1 cellular context compared by ENCODE assay signal in genomic region chr10:31031666-31032514, GRCh38.
A peak's percentile ranks its signal among the peaks of the same experiment; 100 is the strongest.
TF ChIP-seq lines count a peak whose summit lies in the region.

A gene with protein sequence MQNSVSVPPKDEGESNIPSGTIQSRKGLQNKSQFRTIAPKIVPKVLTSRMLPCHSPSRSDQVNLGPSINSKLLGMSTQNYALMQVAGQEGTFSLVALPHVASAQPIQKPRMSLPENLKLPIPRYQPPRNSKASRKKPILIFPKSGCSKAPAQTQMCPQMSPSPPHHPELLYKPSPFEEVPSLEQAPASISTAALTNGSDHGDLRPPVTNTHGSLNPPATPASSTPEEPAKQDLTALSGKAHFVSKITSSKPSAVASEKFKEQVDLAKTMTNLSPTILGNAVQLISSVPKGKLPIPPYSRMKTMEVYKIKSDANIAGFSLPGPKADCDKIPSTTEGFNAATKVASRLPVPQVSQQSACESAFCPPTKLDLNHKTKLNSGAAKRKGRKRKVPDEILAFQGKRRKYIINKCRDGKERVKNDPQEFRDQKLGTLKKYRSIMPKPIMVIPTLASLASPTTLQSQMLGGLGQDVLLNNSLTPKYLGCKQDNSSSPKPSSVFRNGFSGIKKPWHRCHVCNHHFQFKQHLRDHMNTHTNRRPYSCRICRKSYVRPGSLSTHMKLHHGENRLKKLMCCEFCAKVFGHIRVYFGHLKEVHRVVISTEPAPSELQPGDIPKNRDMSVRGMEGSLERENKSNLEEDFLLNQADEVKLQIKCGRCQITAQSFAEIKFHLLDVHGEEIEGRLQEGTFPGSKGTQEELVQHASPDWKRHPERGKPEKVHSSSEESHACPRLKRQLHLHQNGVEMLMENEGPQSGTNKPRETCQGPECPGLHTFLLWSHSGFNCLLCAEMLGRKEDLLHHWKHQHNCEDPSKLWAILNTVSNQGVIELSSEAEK (minus strand): TSS chr10:31031865. CDS start chr10:30877034, 154,831 bp downstream.

TF ChIP-seq in K562, 482 proteins besides CTCF, POLR2A, EP300 and RAD21 (continued from another document and continues in another):
- TF ChIP-seq E2F4 (CRISPR knock-in tag; IDR thresholded peaks at IDR 0.05; ENCODE audit: low read depth) (no peak), ZNF239 (CRISPR knock-in tag; IDR thresholded peaks at IDR 0.05) (no peak), ZNF77 (CRISPR knock-in tag; IDR thresholded peaks at IDR 0.05) (no peak), NCOA1 (IDR thresholded peaks at IDR 0.05; ENCODE audit: low read depth) (no peak), NR3C1 (CRISPR knock-in tag; IDR thresholded peaks at IDR 0.05) (no peak), PATZ1 (CRISPR knock-in tag; IDR thresholded peaks at IDR 0.05; ENCODE audit: borderline replicate concordance) (no peak), SLC30A9 (CRISPR knock-in tag; IDR thresholded peaks at IDR 0.05) (no peak), L3MBTL2 (IDR thresholded peaks at IDR 0.05) (peak; percentile 99), ZNF584 (CRISPR knock-in tag; IDR thresholded peaks at IDR 0.05; ENCODE audit: low read depth) (no peak), ZNF134 (CRISPR knock-in tag; conservative IDR thresholded peaks at IDR 0.05) (0 out of 2 replicates have a peak, but pooled peaks have one; percentile 42), KAT8 (IDR thresholded peaks at IDR 0.05; ENCODE audit: low read depth) (no peak), MCM7 (IDR thresholded peaks at IDR 0.05) (no peak), SETDB1 (IDR thresholded peaks at IDR 0.05; ENCODE audit: low read length) (no peak), ZNF121 (CRISPR knock-in tag; conservative IDR thresholded peaks at IDR 0.05) (no peak), ZBTB33 (CRISPR knock-in tag; IDR thresholded peaks at IDR 0.05) (peak; percentile 35; the same call in 1 of the 2 replicates), NFE2L1 (tag; IDR thresholded peaks at IDR 0.05; ENCODE audit: borderline replicate concordance, low read depth) (no peak), SRSF9 (IDR thresholded peaks at IDR 0.05; ENCODE audit: borderline replicate concordance, low read depth, low read length) (no peak), ZBTB1 (CRISPR knock-in tag; IDR thresholded peaks at IDR 0.05; ENCODE audit: borderline replicate concordance, low read depth) (no peak), THRA (IDR thresholded peaks at IDR 0.05) (no peak), THAP7 (CRISPR knock-in tag; IDR thresholded peaks at IDR 0.05) (no peak), CBX8 (IDR thresholded peaks at IDR 0.05; ENCODE audit: borderline replicate concordance, extremely low read depth, low read depth, low read length, poor library complexity, severe bottlenecking) (no peak), FOXK1 (CRISPR knock-in tag; IDR thresholded peaks at IDR 0.05; ENCODE audit: borderline replicate concordance) (0 out of 2 replicates have a peak, but pooled peaks have one; percentile 27), POLR3A (IDR thresholded peaks at IDR 0.05; ENCODE audit: borderline replicate concordance, extremely low read depth, insufficient read depth, insufficient read length) (no peak), EWSR1 (IDR thresholded peaks at IDR 0.05; ENCODE audit: borderline replicate concordance, low read depth, partially characterized antibody) (no peak), ZNF583 (CRISPR knock-in tag; IDR thresholded peaks at IDR 0.05) (no peak; the same call in 1 of the 2 replicates), ZNF347 (CRISPR knock-in tag; IDR thresholded peaks at IDR 0.05; ENCODE audit: low read depth) (no peak), ESRRB (CRISPR knock-in tag; IDR thresholded peaks at IDR 0.05; ENCODE audit: borderline replicate concordance) (no peak), ZFP30 (CRISPR knock-in tag; IDR thresholded peaks at IDR 0.05; ENCODE audit: borderline replicate concordance) (no peak)
- TF ChIP-seq, protein P1, sequence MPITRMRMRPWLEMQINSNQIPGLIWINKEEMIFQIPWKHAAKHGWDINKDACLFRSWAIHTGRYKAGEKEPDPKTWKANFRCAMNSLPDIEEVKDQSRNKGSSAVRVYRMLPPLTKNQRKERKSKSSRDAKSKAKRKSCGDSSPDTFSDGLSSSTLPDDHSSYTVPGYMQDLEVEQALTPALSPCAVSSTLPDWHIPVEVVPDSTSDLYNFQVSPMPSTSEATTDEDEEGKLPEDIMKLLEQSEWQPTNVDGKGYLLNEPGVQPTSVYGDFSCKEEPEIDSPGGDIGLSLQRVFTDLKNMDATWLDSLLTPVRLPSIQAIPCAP (CRISPR knock-in tag; IDR thresholded peaks at IDR 0.05; ENCODE audit: borderline replicate concordance): no peak
- TF ChIP-seq, protein P2, sequence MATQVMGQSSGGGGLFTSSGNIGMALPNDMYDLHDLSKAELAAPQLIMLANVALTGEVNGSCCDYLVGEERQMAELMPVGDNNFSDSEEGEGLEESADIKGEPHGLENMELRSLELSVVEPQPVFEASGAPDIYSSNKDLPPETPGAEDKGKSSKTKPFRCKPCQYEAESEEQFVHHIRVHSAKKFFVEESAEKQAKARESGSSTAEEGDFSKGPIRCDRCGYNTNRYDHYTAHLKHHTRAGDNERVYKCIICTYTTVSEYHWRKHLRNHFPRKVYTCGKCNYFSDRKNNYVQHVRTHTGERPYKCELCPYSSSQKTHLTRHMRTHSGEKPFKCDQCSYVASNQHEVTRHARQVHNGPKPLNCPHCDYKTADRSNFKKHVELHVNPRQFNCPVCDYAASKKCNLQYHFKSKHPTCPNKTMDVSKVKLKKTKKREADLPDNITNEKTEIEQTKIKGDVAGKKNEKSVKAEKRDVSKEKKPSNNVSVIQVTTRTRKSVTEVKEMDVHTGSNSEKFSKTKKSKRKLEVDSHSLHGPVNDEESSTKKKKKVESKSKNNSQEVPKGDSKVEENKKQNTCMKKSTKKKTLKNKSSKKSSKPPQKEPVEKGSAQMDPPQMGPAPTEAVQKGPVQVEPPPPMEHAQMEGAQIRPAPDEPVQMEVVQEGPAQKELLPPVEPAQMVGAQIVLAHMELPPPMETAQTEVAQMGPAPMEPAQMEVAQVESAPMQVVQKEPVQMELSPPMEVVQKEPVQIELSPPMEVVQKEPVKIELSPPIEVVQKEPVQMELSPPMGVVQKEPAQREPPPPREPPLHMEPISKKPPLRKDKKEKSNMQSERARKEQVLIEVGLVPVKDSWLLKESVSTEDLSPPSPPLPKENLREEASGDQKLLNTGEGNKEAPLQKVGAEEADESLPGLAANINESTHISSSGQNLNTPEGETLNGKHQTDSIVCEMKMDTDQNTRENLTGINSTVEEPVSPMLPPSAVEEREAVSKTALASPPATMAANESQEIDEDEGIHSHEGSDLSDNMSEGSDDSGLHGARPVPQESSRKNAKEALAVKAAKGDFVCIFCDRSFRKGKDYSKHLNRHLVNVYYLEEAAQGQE (CRISPR knock-in tag; IDR thresholded peaks at IDR 0.05; ENCODE audit: low read depth): peak; percentile 67; the same call in 1 of the 2 replicates
- TF ChIP-seq, protein P3, sequence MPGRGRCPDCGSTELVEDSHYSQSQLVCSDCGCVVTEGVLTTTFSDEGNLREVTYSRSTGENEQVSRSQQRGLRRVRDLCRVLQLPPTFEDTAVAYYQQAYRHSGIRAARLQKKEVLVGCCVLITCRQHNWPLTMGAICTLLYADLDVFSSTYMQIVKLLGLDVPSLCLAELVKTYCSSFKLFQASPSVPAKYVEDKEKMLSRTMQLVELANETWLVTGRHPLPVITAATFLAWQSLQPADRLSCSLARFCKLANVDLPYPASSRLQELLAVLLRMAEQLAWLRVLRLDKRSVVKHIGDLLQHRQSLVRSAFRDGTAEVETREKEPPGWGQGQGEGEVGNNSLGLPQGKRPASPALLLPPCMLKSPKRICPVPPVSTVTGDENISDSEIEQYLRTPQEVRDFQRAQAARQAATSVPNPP (IDR thresholded peaks at IDR 0.05; ENCODE audit: borderline replicate concordance, insufficient read depth, insufficient read length): no peak
- TF ChIP-seq, protein P4, sequence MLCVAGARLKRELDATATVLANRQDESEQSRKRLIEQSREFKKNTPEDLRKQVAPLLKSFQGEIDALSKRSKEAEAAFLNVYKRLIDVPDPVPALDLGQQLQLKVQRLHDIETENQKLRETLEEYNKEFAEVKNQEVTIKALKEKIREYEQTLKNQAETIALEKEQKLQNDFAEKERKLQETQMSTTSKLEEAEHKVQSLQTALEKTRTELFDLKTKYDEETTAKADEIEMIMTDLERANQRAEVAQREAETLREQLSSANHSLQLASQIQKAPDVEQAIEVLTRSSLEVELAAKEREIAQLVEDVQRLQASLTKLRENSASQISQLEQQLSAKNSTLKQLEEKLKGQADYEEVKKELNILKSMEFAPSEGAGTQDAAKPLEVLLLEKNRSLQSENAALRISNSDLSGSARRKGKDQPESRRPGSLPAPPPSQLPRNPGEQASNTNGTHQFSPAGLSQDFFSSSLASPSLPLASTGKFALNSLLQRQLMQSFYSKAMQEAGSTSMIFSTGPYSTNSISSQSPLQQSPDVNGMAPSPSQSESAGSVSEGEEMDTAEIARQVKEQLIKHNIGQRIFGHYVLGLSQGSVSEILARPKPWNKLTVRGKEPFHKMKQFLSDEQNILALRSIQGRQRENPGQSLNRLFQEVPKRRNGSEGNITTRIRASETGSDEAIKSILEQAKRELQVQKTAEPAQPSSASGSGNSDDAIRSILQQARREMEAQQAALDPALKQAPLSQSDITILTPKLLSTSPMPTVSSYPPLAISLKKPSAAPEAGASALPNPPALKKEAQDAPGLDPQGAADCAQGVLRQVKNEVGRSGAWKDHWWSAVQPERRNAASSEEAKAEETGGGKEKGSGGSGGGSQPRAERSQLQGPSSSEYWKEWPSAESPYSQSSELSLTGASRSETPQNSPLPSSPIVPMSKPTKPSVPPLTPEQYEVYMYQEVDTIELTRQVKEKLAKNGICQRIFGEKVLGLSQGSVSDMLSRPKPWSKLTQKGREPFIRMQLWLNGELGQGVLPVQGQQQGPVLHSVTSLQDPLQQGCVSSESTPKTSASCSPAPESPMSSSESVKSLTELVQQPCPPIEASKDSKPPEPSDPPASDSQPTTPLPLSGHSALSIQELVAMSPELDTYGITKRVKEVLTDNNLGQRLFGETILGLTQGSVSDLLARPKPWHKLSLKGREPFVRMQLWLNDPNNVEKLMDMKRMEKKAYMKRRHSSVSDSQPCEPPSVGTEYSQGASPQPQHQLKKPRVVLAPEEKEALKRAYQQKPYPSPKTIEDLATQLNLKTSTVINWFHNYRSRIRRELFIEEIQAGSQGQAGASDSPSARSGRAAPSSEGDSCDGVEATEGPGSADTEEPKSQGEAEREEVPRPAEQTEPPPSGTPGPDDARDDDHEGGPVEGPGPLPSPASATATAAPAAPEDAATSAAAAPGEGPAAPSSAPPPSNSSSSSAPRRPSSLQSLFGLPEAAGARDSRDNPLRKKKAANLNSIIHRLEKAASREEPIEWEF (CRISPR knock-in tag; IDR thresholded peaks at IDR 0.05): no peak
- TF ChIP-seq, protein P5, sequence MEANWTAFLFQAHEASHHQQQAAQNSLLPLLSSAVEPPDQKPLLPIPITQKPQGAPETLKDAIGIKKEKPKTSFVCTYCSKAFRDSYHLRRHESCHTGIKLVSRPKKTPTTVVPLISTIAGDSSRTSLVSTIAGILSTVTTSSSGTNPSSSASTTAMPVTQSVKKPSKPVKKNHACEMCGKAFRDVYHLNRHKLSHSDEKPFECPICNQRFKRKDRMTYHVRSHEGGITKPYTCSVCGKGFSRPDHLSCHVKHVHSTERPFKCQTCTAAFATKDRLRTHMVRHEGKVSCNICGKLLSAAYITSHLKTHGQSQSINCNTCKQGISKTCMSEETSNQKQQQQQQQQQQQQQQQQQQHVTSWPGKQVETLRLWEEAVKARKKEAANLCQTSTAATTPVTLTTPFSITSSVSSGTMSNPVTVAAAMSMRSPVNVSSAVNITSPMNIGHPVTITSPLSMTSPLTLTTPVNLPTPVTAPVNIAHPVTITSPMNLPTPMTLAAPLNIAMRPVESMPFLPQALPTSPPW (CRISPR knock-in tag; IDR thresholded peaks at IDR 0.05): peak; percentile 82
